22 cellular contexts compared by ENCODE assay signal in genomic region chr1:22557341-22557950, GRCh38. TPM values are rescaled to one million over a fixed set of nuclear protein-coding genes. Genes with fewer than 3 reads are reported as not detected.
DNase-seq lines count a peak whose midpoint lies in the region; ATAC-seq, FAIRE-seq and TF ChIP-seq lines count a peak whose summit lies in the region.
"Had no signal": no experiment of that assay in that cellular context is flagged by ENCODE, and none has a peak within 500 bp of the region (broad histone marks: within the 10 kb centered on the region; RNA-seq: fewer than 3 reads in every experiment).

No MANE protein-coding gene starts in this region.

- H3K36me3 ChIP-seq in IMR-90 (ENCODE audit: control insufficient read depth, insufficient read depth, low read length) (no peaks in the 10 kb centered on the region), bronchial epithelial cell (ENCODE audit: control insufficient read depth, insufficient read depth, low read length) (no peaks in the 10 kb centered on the region), neuronal stem cell (replicated peaks in 1 of 2; ENCODE audit: control insufficient read depth in 2 of 2, insufficient read depth in 2 of 2, low read length in 2 of 2) (no peaks in the 10 kb centered on the region), HepG2 (replicated peaks in 1 of 2; ENCODE audit: control insufficient read depth in 1 of 2, insufficient read depth in 2 of 2, low read length in 2 of 2) (no peaks in the 10 kb centered on the region)
- H3K36me3 ChIP-seq: HAP-1, stomach, uterus had no signal

- H3K27me3 ChIP-seq in IMR-90 (ENCODE audit: control insufficient read depth, insufficient read depth, low read length) = peaks cover 92% of the 10 kb centered on the region
- peaks cover 32% of the 10 kb centered on the region for H3K27me3 ChIP-seq in bronchial epithelial cell (ENCODE audit: control insufficient read depth, insufficient read depth, low read length)
- peaks cover 3 to 86% (median 41%) of the 10 kb centered on the region in 3 experiments for H3K27me3 ChIP-seq in neuronal stem cell (ENCODE audit: control insufficient read depth in 3 of 3, insufficient read depth in 3 of 3, low read depth in 1 of 3, low read length in 3 of 3)
- H3K27me3 ChIP-seq in HepG2 (ENCODE audit: control insufficient read depth in 1 of 2, insufficient read depth in 2 of 2, low read length in 2 of 2) = peaks cover 20 to 85% of the 10 kb centered on the region in 2 experiments

- H3K14ac ChIP-seq in IMR-90 (replicated peaks; ENCODE audit: low read depth, low read length) = no peak overlapping the region
- H3K14ac ChIP-seq in neuronal stem cell (ENCODE audit: low read length) = no peak overlapping the region

- no peak for TF ChIP-seq POLR2A in IMR-90 (IDR thresholded peaks at IDR 0.05; ENCODE audit: low read depth, low read length)
- no peak for TF ChIP-seq POLR2A in HepG2 (IDR thresholded peaks at IDR 0.05; ENCODE audit: insufficient read depth in 1 of 2, low read depth in 2 of 2, low read length in 2 of 2)

- POLR2A ChIA-PET in IMR-90 (lab: Charles Lee; ENCODE audit: unreplicated experiment) = no interaction called here
- POLR2A ChIA-PET in HepG2 (lab: Yijun Ruan, JAX) = no interaction called here

- H4K8ac ChIP-seq in IMR-90 (ENCODE audit: low read depth in 2 of 2, low read length in 2 of 2) (no peak overlapping the region), neuronal stem cell (ENCODE audit: low read depth, low read length) (no peak overlapping the region)

- H3K4me3 ChIP-seq in IMR-90 (ENCODE audit: insufficient read depth, low read depth, low read length) (no peak overlapping the region), bronchial epithelial cell (ENCODE audit: low read depth, low read length) (no peak overlapping the region), neuronal stem cell (ENCODE audit: low read length in 2 of 2) (no peak overlapping the region), HepG2 (replicated peaks in 1 of 3; ENCODE audit: insufficient read depth in 1 of 3, low read depth in 2 of 3, low read length in 3 of 3) (no peak overlapping the region)
- H3K4me3 ChIP-seq: HAP-1, psoas muscle, stomach, uterus had no signal

- BruUV-seq in IMR-90 (replicated peaks; lab: Mats Ljungman, UMichigan) = no TSS peak
- BruUV-seq in HepG2 (replicated peaks; lab: Mats Ljungman, UMichigan) = no TSS peak

- TF ChIP-seq RAD21 in IMR-90 (IDR thresholded peaks at IDR 0.05; ENCODE audit: low read length) (no peak), HepG2 (CRISPR knock-in tag; IDR thresholded peaks at IDR 0.05) (no peak)

- H2BK15ac ChIP-seq in IMR-90 (ENCODE audit: low read depth, low read length) (no peak overlapping the region), neuronal stem cell (ENCODE audit: low read length) (no peak overlapping the region)

- WGBS in IMR-90 (ENCODE audit: extremely low coverage in 2 of 2, insufficient read length in 1 of 2), 2 experiments = no CpG with 5 or more reads among the region's 5 CpGs
- WGBS in neuronal stem cell (ENCODE audit: extremely low coverage in 2 of 2, insufficient read length in 2 of 2, insufficient replicate concordance in 1 of 2), 2 donors = no CpG with 5 or more reads among the region's 5 CpGs
- WGBS in HepG2 (ENCODE audit: low lambda C conversion rate) = 10% methylated on average over 5 of the region's 5 CpGs

- H3K56ac ChIP-seq in IMR-90 (ENCODE audit: extremely low read depth, insufficient read depth, low read length) = no peak overlapping the region

- dilution Hi-C loops in IMR-90 (cut with HindIII; ENCODE audit: low sequenced_read_pairs, unreplicated experiment) = no loop called here

- H2BK12ac ChIP-seq in neuronal stem cell (ENCODE audit: low read length) = no peak overlapping the region

- H2BK120ac ChIP-seq in IMR-90 (ENCODE audit: low read depth, low read length) (no peak overlapping the region), neuronal stem cell (ENCODE audit: low read depth, low read length) (no peak overlapping the region)

- H3K27ac ChIP-seq in IMR-90 (ENCODE audit: insufficient read depth, low read length) = no peak overlapping the region
- no peak overlapping the region for H3K27ac ChIP-seq in neuronal stem cell (replicated peaks; ENCODE audit: low read length)
- H3K27ac ChIP-seq in HepG2 (ENCODE audit: extremely low read length, insufficient read depth, low read length) = no peak overlapping the region
- H3K27ac ChIP-seq: KMS-11, psoas muscle, stomach, uterus had no signal

- no peaks in the 10 kb centered on the region for H4K20me1 ChIP-seq in IMR-90 (ENCODE audit: insufficient read depth, low read length)
- peaks cover 3% of the 10 kb centered on the region; the same call in 1 of the 2 replicates for H4K20me1 ChIP-seq in HepG2 (ENCODE audit: insufficient read depth, low read length)

- no peaks in the 10 kb centered on the region for H3K79me2 ChIP-seq in HepG2 (ENCODE audit: insufficient read depth, low read length)

- FAIRE-seq in bronchial epithelial cell (lab: Jason Lieb, UNC) (no peak), HepG2 (lab: Jason Lieb, UNC) (no peak)

- H3K9me3 ChIP-seq in IMR-90 (ENCODE audit: control insufficient read depth, insufficient read depth, low read length) (no peaks in the 10 kb centered on the region), neuronal stem cell (replicated peaks in 1 of 2; ENCODE audit: control insufficient read depth in 2 of 2, insufficient read depth in 1 of 2, low read depth in 1 of 2, low read length in 2 of 2) (no peaks in the 10 kb centered on the region), HepG2 (ENCODE audit: low read length) (no peaks in the 10 kb centered on the region)
- H3K9me3 ChIP-seq: HAP-1, psoas muscle, stomach, uterus had no signal

- H3K79me1 ChIP-seq in IMR-90 (ENCODE audit: low read depth in 1 of 2, low read length in 2 of 2) (no peaks in the 10 kb centered on the region), neuronal stem cell (ENCODE audit: low read depth, low read length) (no peaks in the 10 kb centered on the region)

- no peak overlapping the region for H2AK5ac ChIP-seq in IMR-90 (ENCODE audit: low read depth, low read length)
- no peak overlapping the region for H2AK5ac ChIP-seq in neuronal stem cell (ENCODE audit: low read depth, low read length)

- H3K9ac ChIP-seq in IMR-90 (ENCODE audit: low read depth, low read length) (no peak overlapping the region), neuronal stem cell (ENCODE audit: low read depth, low read length, poor library complexity) (no peak overlapping the region), HepG2 (ENCODE audit: insufficient read depth, low read depth, low read length) (no peak overlapping the region)
- H3K9ac ChIP-seq: KMS-11 had no signal

- no peak overlapping the region for H2AFZ ChIP-seq in IMR-90 (replicated peaks; ENCODE audit: low read length, poor library complexity)
- H2AFZ ChIP-seq in neuronal stem cell (ENCODE audit: low read length) = peak overlapping the region; percentile 87
- H2AFZ ChIP-seq in HepG2 (ENCODE audit: low read length) = no peak overlapping the region

- no peak overlapping the region for H3K4ac ChIP-seq in IMR-90 (ENCODE audit: low read depth, low read length)
- no peak overlapping the region for H3K4ac ChIP-seq in neuronal stem cell (ENCODE audit: low read length)

- in situ Hi-C loops in IMR-90 (cut with MboI; ENCODE audit: low sequenced_read_pairs) (no loop called here), HepG2 (cut with HindIII; ENCODE audit: extremely low pct_ligation_motif_present, low pct_unique_long_range_greater_than_20kb) (no loop called here)

- H4K5ac ChIP-seq in IMR-90 (ENCODE audit: low read depth, low read length) = no peak overlapping the region

- peak overlapping the region; percentile 25 for H2AK9ac ChIP-seq in IMR-90 (replicated peaks; ENCODE audit: low read depth, low read length, poor library complexity)

- no peaks in the 10 kb centered on the region for H3K9me1 ChIP-seq in IMR-90 (ENCODE audit: insufficient read depth, low read length)

- H3K4me2 ChIP-seq in IMR-90 (ENCODE audit: low read depth, low read length) (no peak overlapping the region), neuronal stem cell (ENCODE audit: insufficient read depth, low read length, poor library complexity, severe bottlenecking) (no peak overlapping the region), HepG2 (ENCODE audit: low read depth, low read length) (no peak overlapping the region)
- H3K4me2 ChIP-seq: KMS-11 had no signal

- H4K91ac ChIP-seq in IMR-90 (ENCODE audit: insufficient read depth, low read depth, low read length) (no peak overlapping the region), neuronal stem cell (ENCODE audit: low read depth, low read length, poor library complexity) (no peak overlapping the region)

- no peaks in the 10 kb centered on the region for H3K4me1 ChIP-seq in IMR-90 (ENCODE audit: control insufficient read depth, insufficient read depth, low read length)
- H3K4me1 ChIP-seq in neuronal stem cell (ENCODE audit: control insufficient read depth in 2 of 2, insufficient read depth in 1 of 2, low read depth in 1 of 2, low read length in 2 of 2) = peaks cover 14 to 20% of the 10 kb centered on the region in 2 donors
- peaks cover 6% of the 10 kb centered on the region; the same call in 1 of the 2 replicates for H3K4me1 ChIP-seq in HepG2 (ENCODE audit: insufficient read depth, low read length)
- H3K4me1 ChIP-seq: HAP-1, psoas muscle, uterus had no signal

- ATAC-seq in IMR-90 (ENCODE audit: low read depth) (no peak), HG03139 (IDR thresholded peaks at IDR 0.05; ENCODE audit: unreplicated experiment) (no peak), HG03442 (IDR thresholded peaks at IDR 0.05; ENCODE audit: unreplicated experiment) (no peak), HepG2 (no peak), HG02973 (IDR thresholded peaks at IDR 0.05; ENCODE audit: unreplicated experiment) (no peak)
- ATAC-seq: psoas muscle, SK-N-SH treated with all-trans-retinoic acid at 6 μM for 48 hours had no signal

- H2BK5ac ChIP-seq in IMR-90 (ENCODE audit: low read depth, low read length, poor library complexity, severe bottlenecking) (no peak overlapping the region), neuronal stem cell (ENCODE audit: low read length) (no peak overlapping the region)

- H3K18ac ChIP-seq in IMR-90 (ENCODE audit: low read depth, low read length) (no peak overlapping the region), neuronal stem cell (ENCODE audit: low read length) (no peak overlapping the region)

- no peak for TF ChIP-seq EP300 in HepG2 (IDR thresholded peaks at IDR 0.05; ENCODE audit: low read depth in 2 of 2, low read length in 2 of 2)
- TF ChIP-seq EP300 in HepG2 (CRISPR knock-in tag; IDR thresholded peaks at IDR 0.05; ENCODE audit: borderline replicate concordance) = no peak

- H2BK20ac ChIP-seq in IMR-90 (ENCODE audit: low read depth, low read length) = no peak overlapping the region

- H3K23ac ChIP-seq in IMR-90 (ENCODE audit: low read depth, low read length) (no peak overlapping the region; the same call in 1 of the 2 replicates), neuronal stem cell (ENCODE audit: low read depth, low read length, poor library complexity) (no peak overlapping the region)

- intact Hi-C loops in IMR-90 (cut with micrococcal nuclease) = no loop called here
- intact Hi-C loops in HepG2 (cut with micrococcal nuclease; ENCODE audit: unreplicated experiment) = no loop called here

- CTCF ChIA-PET in IMR-90 (lab: Yijun Ruan, JAX) (no interaction called here), HepG2 (lab: Yijun Ruan, JAX; ENCODE audit: low intra/inter-chr PET ratio, low total read pairs) (no interaction called here)

- TF ChIP-seq CTCF in IMR-90 (conservative IDR thresholded peaks at IDR 0.05; ENCODE audit: low read depth, low read length) (no peak), bronchial epithelial cell (IDR thresholded peaks at IDR 0.05; ENCODE audit: insufficient read depth, low read length, severe bottlenecking) (no peak), HepG2 (CRISPR knock-in tag; IDR thresholded peaks at IDR 0.05) (no peak)

- DNase-seq in IMR-90 (no peak), NCI-H2081 treated with DMSO at 0.1 percent for 48 hours (lab: John Stamatoyannopoulos, UW) (peak; percentile 83), bronchial epithelial cell (ENCODE audit: low read depth) (peak; percentile 25), neuronal stem cell (ENCODE audit: low spot score) (no peak), HepG2 (ENCODE audit: low spot score) (no peak)
- DNase-seq: activated CD4-positive, alpha-beta memory T cell treated with anti-CD3 and anti-CD28 coated beads, Interleukin-2, amount 10 ng/mL, durations not matched to agents 7 days and 5 days; C1 segment of cervical spinal cord; DMS79 treated with DMSO at 0.1 percent for 48 hours; hypothalamus; psoas muscle; stimulated activated CD4-positive, alpha-beta T cell treated with anti-CD3 and anti-CD28 coated beads, Interleukin-15, amount 100 ng/mL, for 24 hours; stomach; uterus had no signal

RNA-seq across cellular contexts. Expression of gene EPHA8, which starts 5.8 kb away (rescaled TPM):
- total RNA-seq in IMR-90 (2012; rRNA removed) (not detected in 2 replicates), bronchial epithelial cell (not detected in 2 replicates), HepG2 (2016; rRNA removed; fragmentation: Illumina TruSeq; extraction: Trizol) (not detected in 2 replicates)
- polyA plus RNA-seq in IMR-90 (2012; rRNA removed) (not detected in 2 replicates), HepG2 (2011; rRNA removed) (not detected in 2 replicates)
- not detected in 2 replicates for polyA plus RNA-seq in IMR-90 (2012; cell fraction: cytosol; rRNA removed)
- not detected in 2 replicates for polyA plus RNA-seq in IMR-90 (2012; cell fraction: nucleus; rRNA removed; ENCODE audit: low replicate concordance)
- 0.03 TPM for polyA plus RNA-seq in neuronal stem cell (2013, experiment 1 of 2)
- polyA plus RNA-seq in neuronal stem cell (2013, experiment 2 of 2) = 0.04 TPM
- not detected in 2 replicates for total RNA-seq in HepG2 (2016; cell fraction: cytosol; rRNA removed; fragmentation: Illumina TruSeq; extraction: Trizol; ENCODE audit: low read depth)
- total RNA-seq in HepG2 (2016; cell fraction: insoluble cytoplasmic fraction; rRNA removed; fragmentation: Illumina TruSeq; extraction: Trizol) = not detected in 2 replicates
- not detected in 2 replicates for total RNA-seq in HepG2 (2016; cell fraction: membrane; rRNA removed; fragmentation: Illumina TruSeq; extraction: Trizol)
- not detected in 2 replicates for total RNA-seq in HepG2 (2016; cell fraction: nucleus; rRNA removed; fragmentation: Illumina TruSeq; extraction: Trizol)
- not detected in 2 replicates for polyA plus RNA-seq in HepG2 (2011; cell fraction: cytosol; rRNA removed)
- 0.08 TPM in 1 of 2 replicates, not detected in the other for polyA plus RNA-seq in HepG2 (2011; cell fraction: nucleus; rRNA removed)
- polyA plus RNA-seq in HepG2 (2012) = not detected in 2 replicates
- not detected in 2 replicates for polyA plus RNA-seq in HepG2 (2016; cell fraction: cytosol; fragmentation: Illumina TruSeq; extraction: Trizol; ENCODE audit: low read depth)
- not detected in 2 replicates for polyA plus RNA-seq in HepG2 (2016; cell fraction: insoluble cytoplasmic fraction; fragmentation: Illumina TruSeq; extraction: Trizol; ENCODE audit: low read depth)
- polyA plus RNA-seq in HepG2 (2016; cell fraction: membrane; fragmentation: Illumina TruSeq; extraction: Trizol; ENCODE audit: low read depth) = not detected in 2 replicates
- not detected in 2 replicates for polyA plus RNA-seq in HepG2 (2016; cell fraction: nucleus; fragmentation: Illumina TruSeq; extraction: Trizol; ENCODE audit: insufficient read depth, low read depth)
- polyA minus RNA-seq in HepG2 (2011; rRNA and poly(A)+ RNA removed; ENCODE audit: low replicate concordance) = not detected in 2 replicates
- not detected in 2 replicates for polyA minus RNA-seq in HepG2 (2011; cell fraction: cytosol; rRNA and poly(A)+ RNA removed)
- polyA minus RNA-seq in HepG2 (2011; cell fraction: nucleus; rRNA and poly(A)+ RNA removed) = not detected in 2 replicates
- total RNA-seq: activated CD4-positive, alpha-beta memory T cell treated with anti-CD3 and anti-CD28 coated beads, Interleukin-2, amount 10 ng/mL, durations not matched to agents 7 days and 5 days; activated T-helper 1 cell treated with anti-CD3 and anti-CD28 coated beads, Interleukin-12 subunit alpha, Interleukin-12 subunit beta, Interleukin-2, Interleukin-4 antibody, amounts not matched to agents 30 ng/mL and 10 ng/mL and 1 ng/mL, durations not matched to agents 14 hours and 24 hours and 36 hours; epithelial cell of proximal tubule; OCI-LY7; psoas muscle; stomach had no signal
- polyA plus RNA-seq: stomach had no signal

Comparison
In these comparisons a context has a peak if more than half of its experiments do, and no peak if none do; other contexts are left out.
1. DNase-seq: peak in NCI-H2081 treated with DMSO at 0.1 percent for 48 hours (single experiment) and bronchial epithelial cell (single experiment); none in IMR-90 (single experiment), neuronal stem cell (single experiment) and HepG2 (single experiment).